ENCODE assay signal across 1 cellular context in genomic region chr2:215435261-215435808, GRCh38.
TF ChIP-seq lines count a peak whose summit lies in the region.

No MANE protein-coding gene starts in this region.

TF ChIP-seq in HepG2, 621 proteins besides CTCF, POLR2A, EP300 and RAD21 (continued from another document and continues in another):
- no peak for TF ChIP-seq FOXA1 (IDR thresholded peaks at IDR 0.05)
- peak; percentile 35; the same call in 1 of the 2 replicates for TF ChIP-seq FOXA1 (CRISPR knock-in tag; IDR thresholded peaks at IDR 0.05)
- no peak for TF ChIP-seq ZNF354B (CRISPR knock-in tag; IDR thresholded peaks at IDR 0.05)
- no peak for TF ChIP-seq TCF7 (IDR thresholded peaks at IDR 0.05; ENCODE audit: low read depth)
- TF ChIP-seq ZEB1 (IDR thresholded peaks at IDR 0.05; ENCODE audit: insufficient replicate concordance, low read depth): no peak
- peak; percentile 79; the same call in 1 of the 2 replicates for TF ChIP-seq DZIP1 (CRISPR knock-in tag; IDR thresholded peaks at IDR 0.05)
- 0 out of 2 replicates have a peak, but pooled peaks have one; percentile 53 for TF ChIP-seq ZNF724P (CRISPR knock-in tag; IDR thresholded peaks at IDR 0.05; ENCODE audit: borderline replicate concordance)
- TF ChIP-seq HES4 (CRISPR knock-in tag; IDR thresholded peaks at IDR 0.05; ENCODE audit: borderline replicate concordance): peak; percentile 47; the same call in 1 of the 2 replicates
- TF ChIP-seq AFF4 (CRISPR knock-in tag; IDR thresholded peaks at IDR 0.05): peak; percentile 99
- TF ChIP-seq ZNF44 (CRISPR knock-in tag; IDR thresholded peaks at IDR 0.05): no peak
- TF ChIP-seq MLXIP (CRISPR knock-in tag; IDR thresholded peaks at IDR 0.05; ENCODE audit: borderline replicate concordance): no peak
- TF ChIP-seq SIN3A (IDR thresholded peaks at IDR 0.05; ENCODE audit: borderline replicate concordance, low read depth, low read length): peak; percentile 50; the same call in 1 of the 2 replicates
- TF ChIP-seq MED8 (CRISPR knock-in tag; IDR thresholded peaks at IDR 0.05; ENCODE audit: insufficient replicate concordance): peak; percentile 95
- 0 out of 2 replicates have a peak, but pooled peaks have one; percentile 10 for TF ChIP-seq ELF1 (CRISPR knock-in tag; IDR thresholded peaks at IDR 0.05)
- TF ChIP-seq ZNF24 (IDR thresholded peaks at IDR 0.05): no peak
- TF ChIP-seq ZNF609 (CRISPR knock-in tag; IDR thresholded peaks at IDR 0.05; ENCODE audit: borderline replicate concordance): no peak
- TF ChIP-seq MBD4 (IDR thresholded peaks at IDR 0.05; ENCODE audit: borderline replicate concordance, low read length): 0 out of 2 replicates have a peak, but pooled peaks have one; percentile 60
- TF ChIP-seq ZNF138 (CRISPR knock-in tag; IDR thresholded peaks at IDR 0.05; ENCODE audit: low read depth): peak; percentile 60; the same call in 1 of the 2 replicates
- no peak for TF ChIP-seq ZNF235 (CRISPR knock-in tag; IDR thresholded peaks at IDR 0.05; ENCODE audit: borderline replicate concordance)
- peak; percentile 40; the same call in 1 of the 2 replicates for TF ChIP-seq ARID5B (CRISPR knock-in tag; IDR thresholded peaks at IDR 0.05)
- TF ChIP-seq ZMYM3 (CRISPR knock-in tag; IDR thresholded peaks at IDR 0.05): 0 out of 2 replicates have a peak, but pooled peaks have one; percentile 43
- peak; percentile 70; the same call in 1 of the 2 replicates for TF ChIP-seq ZNF383 (CRISPR knock-in tag; IDR thresholded peaks at IDR 0.05; ENCODE audit: borderline replicate concordance)
- TF ChIP-seq NR2F2 (IDR thresholded peaks at IDR 0.05; ENCODE audit: borderline replicate concordance, low read depth): 0 out of 2 replicates have a peak, but pooled peaks have one; percentile 16
- peak; percentile 49 for TF ChIP-seq XRCC5 (optimal IDR thresholded peaks at IDR 0.05; ENCODE audit: low read length)
- TF ChIP-seq TARDBP (CRISPR knock-in tag; IDR thresholded peaks at IDR 0.05): peak; percentile 59; the same call in 1 of the 2 replicates
- no peak for TF ChIP-seq ZNF34 (CRISPR knock-in tag; IDR thresholded peaks at IDR 0.05; ENCODE audit: borderline replicate concordance)
- peak; percentile 4; the same call in 1 of the 2 replicates for TF ChIP-seq KLF11 (CRISPR knock-in tag; IDR thresholded peaks at IDR 0.05)
- no peak for TF ChIP-seq NFKB2 (CRISPR knock-in tag; IDR thresholded peaks at IDR 0.05; ENCODE audit: borderline replicate concordance)
- peak; percentile 78; the same call in 1 of the 2 replicates for TF ChIP-seq MXD1 (CRISPR knock-in tag; IDR thresholded peaks at IDR 0.05)
- TF ChIP-seq LBX2 (CRISPR knock-in tag; IDR thresholded peaks at IDR 0.05; ENCODE audit: borderline replicate concordance): 0 out of 2 replicates have a peak, but pooled peaks have one; percentile 24
- no peak for TF ChIP-seq CERS6 (CRISPR knock-in tag; IDR thresholded peaks at IDR 0.05)
- TF ChIP-seq TBX2 (CRISPR knock-in tag; IDR thresholded peaks at IDR 0.05; ENCODE audit: borderline replicate concordance): no peak
- TF ChIP-seq ZSCAN9 (CRISPR knock-in tag; IDR thresholded peaks at IDR 0.05; ENCODE audit: borderline replicate concordance): no peak
- no peak for TF ChIP-seq MAF1 (CRISPR knock-in tag; IDR thresholded peaks at IDR 0.05; ENCODE audit: borderline replicate concordance)
- TF ChIP-seq KDM6A (CRISPR knock-in tag; IDR thresholded peaks at IDR 0.05; ENCODE audit: low read depth): no peak
- TF ChIP-seq HMG20A (CRISPR knock-in tag; IDR thresholded peaks at IDR 0.05; ENCODE audit: borderline replicate concordance): no peak
- no peak for TF ChIP-seq ZFP36L2 (CRISPR knock-in tag; IDR thresholded peaks at IDR 0.05)
- TF ChIP-seq ZNF747 (CRISPR knock-in tag; IDR thresholded peaks at IDR 0.05; ENCODE audit: borderline replicate concordance): peak; percentile 55; the same call in 1 of the 2 replicates
